20 cellular contexts compared by ENCODE assay signal in the genomic region with DNA sequence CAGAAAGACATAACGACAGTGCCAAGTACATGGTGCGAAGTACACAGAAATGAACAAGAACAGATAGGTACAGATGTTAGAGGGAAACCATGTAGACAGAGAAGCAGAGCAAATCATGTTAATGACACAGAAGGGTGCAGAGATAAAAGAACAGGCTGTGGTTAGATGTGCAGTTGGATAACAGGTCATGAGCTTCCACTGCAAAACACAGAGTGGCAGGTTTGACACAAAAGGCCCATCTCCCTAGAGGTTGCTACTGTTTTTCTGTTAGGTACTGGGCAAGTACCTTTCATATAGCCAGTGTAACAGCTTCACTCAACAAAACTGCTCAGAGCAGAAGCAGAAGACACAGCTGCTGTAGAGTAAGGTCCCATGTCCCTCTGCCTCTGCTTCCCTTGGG.
"Had no signal": no experiment of that assay in that cellular context is flagged by ENCODE, and none has a peak within 500 bp of the region (broad histone marks: within the 10 kb centered on the region; RNA-seq: fewer than 3 reads in every experiment).

No MANE protein-coding gene starts in this region.

- H3K27ac ChIP-seq: heart left ventricle, spleen, stomach, thoracic aorta had no signal

- ATAC-seq: esophagus mucosa; heart left ventricle; left colon; left ventricle myocardium superior; sciatic nerve; stimulated activated memory B cell treated with anti-CD40 and anti-IgM and Interleukin-4, amounts not matched to agents 10 μg/mL and 1 μg/mL and 100 μg/mL, for 72 hours had no signal

- H3K4me3 ChIP-seq: heart left ventricle, lung, spleen, stomach, thoracic aorta had no signal

- H3K4me1 Mint-ChIP-seq: stimulated activated memory B cell treated with anti-CD40 and anti-IgM and Interleukin-4, amounts not matched to agents 10 μg/mL and 1 μg/mL and 100 μg/mL, for 72 hours had no signal

- H3K36me3 ChIP-seq: thoracic aorta had no signal

- H3K4me3 Mint-ChIP-seq: naive B cell; stimulated activated memory B cell treated with anti-CD40 and anti-IgM and Interleukin-4, amounts not matched to agents 10 μg/mL and 1 μg/mL and 100 μg/mL, for 72 hours had no signal

- H3K4me1 ChIP-seq: heart left ventricle, stomach had no signal

- H3K27me3 ChIP-seq: heart left ventricle, spleen, stomach had no signal

- H3K27me3 Mint-ChIP-seq: naive B cell; stimulated activated memory B cell treated with anti-CD40 and anti-IgM and Interleukin-4, amounts not matched to agents 10 μg/mL and 1 μg/mL and 100 μg/mL, for 72 hours had no signal

- H3K27ac Mint-ChIP-seq: naive B cell; stimulated activated memory B cell treated with anti-CD40 and anti-IgM and Interleukin-4, amounts not matched to agents 10 μg/mL and 1 μg/mL and 100 μg/mL, for 72 hours had no signal

- DNase-seq: effector memory CD4-positive, alpha-beta T cell; heart left ventricle; hippocampal formation; left colon; left ventricle myocardium superior; mesendoderm; naive B cell; posterior cingulate gyrus; spleen; stimulated activated CD4-positive, alpha-beta T cell treated with anti-CD3 and anti-CD28 coated beads, Interleukin-15, amount 100 ng/mL, for 24 hours; stimulated activated CD4-positive, alpha-beta T cell treated with anti-CD3 and anti-CD28 coated beads, Interleukin-1b, Interleukin-23, amount 100 ng/mL, for 48 hours; stimulated activated CD4-positive, alpha-beta T cell treated with anti-CD3 and anti-CD28 coated beads, Interleukin-4, amount 100 ng/mL, for 24 hours; stomach; substantia nigra; trophoblast cell had no signal
